In genomic region chr12:93634416-93634815, GRCh38 we compare ENCODE assay signal across 2 cellular contexts.
TF ChIP-seq lines count a peak whose summit lies in the region.

No MANE protein-coding gene starts in this region.

TF ChIP-seq in HEK293, 187 proteins besides CTCF, POLR2A, EP300 and RAD21:
- TF ChIP-seq, protein P1, sequence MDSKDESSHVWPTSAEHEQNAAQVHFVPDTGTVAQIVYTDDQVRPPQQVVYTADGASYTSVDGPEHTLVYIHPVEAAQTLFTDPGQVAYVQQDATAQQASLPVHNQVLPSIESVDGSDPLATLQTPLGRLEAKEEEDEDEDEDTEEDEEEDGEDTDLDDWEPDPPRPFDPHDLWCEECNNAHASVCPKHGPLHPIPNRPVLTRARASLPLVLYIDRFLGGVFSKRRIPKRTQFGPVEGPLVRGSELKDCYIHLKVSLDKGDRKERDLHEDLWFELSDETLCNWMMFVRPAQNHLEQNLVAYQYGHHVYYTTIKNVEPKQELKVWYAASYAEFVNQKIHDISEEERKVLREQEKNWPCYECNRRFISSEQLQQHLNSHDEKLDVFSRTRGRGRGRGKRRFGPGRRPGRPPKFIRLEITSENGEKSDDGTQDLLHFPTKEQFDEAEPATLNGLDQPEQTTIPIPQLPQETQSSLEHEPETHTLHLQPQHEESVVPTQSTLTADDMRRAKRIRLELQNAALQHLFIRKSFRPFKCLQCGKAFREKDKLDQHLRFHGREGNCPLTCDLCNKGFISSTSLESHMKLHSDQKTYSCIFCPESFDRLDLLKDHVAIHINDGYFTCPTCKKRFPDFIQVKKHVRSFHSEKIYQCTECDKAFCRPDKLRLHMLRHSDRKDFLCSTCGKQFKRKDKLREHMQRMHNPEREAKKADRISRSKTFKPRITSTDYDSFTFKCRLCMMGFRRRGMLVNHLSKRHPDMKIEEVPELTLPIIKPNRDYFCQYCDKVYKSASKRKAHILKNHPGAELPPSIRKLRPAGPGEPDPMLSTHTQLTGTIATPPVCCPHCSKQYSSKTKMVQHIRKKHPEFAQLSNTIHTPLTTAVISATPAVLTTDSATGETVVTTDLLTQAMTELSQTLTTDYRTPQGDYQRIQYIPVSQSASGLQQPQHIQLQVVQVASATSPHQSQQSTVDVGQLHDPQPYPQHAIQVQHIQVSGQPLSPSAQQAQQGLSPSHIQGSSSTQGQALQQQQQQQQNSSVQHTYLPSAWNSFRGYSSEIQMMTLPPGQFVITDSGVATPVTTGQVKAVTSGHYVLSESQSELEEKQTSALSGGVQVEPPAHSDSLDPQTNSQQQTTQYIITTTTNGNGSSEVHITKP (tag by site-specific recombination; IDR thresholded peaks at IDR 0.05) = no peak
- TF ChIP-seq SCRT2 (tag by site-specific recombination; IDR thresholded peaks at IDR 0.05) (0 out of 2 replicates have a peak, but pooled peaks have one; percentile 21), ZBTB6 (tag by site-specific recombination; IDR thresholded peaks at IDR 0.05) (no peak)

TF ChIP-seq in K562, 482 proteins besides CTCF, POLR2A, EP300 and RAD21 (continued from another document):
- TF ChIP-seq TFAP4 (CRISPR knock-in tag; IDR thresholded peaks at IDR 0.05; ENCODE audit: borderline replicate concordance) (no peak), NFIX (CRISPR knock-in tag; IDR thresholded peaks at IDR 0.05; ENCODE audit: low read depth) (no peak), SREBF1 (IDR thresholded peaks at IDR 0.05; ENCODE audit: borderline replicate concordance, low read depth, low read length) (no peak), KLF13 (tag; IDR thresholded peaks at IDR 0.05; ENCODE audit: borderline replicate concordance, low read depth) (no peak), JUN (IDR thresholded peaks at IDR 0.05; ENCODE audit: borderline replicate concordance, low read depth, low read length) (no peak), JUN (CRISPR knock-in tag; IDR thresholded peaks at IDR 0.05; ENCODE audit: borderline replicate concordance) (no peak), PTBP1 (IDR thresholded peaks at IDR 0.05; ENCODE audit: low read depth, low read length) (no peak), SMARCC2 (IDR thresholded peaks at IDR 0.05; ENCODE audit: low read depth) (no peak)
- TF ChIP-seq, protein P2, sequence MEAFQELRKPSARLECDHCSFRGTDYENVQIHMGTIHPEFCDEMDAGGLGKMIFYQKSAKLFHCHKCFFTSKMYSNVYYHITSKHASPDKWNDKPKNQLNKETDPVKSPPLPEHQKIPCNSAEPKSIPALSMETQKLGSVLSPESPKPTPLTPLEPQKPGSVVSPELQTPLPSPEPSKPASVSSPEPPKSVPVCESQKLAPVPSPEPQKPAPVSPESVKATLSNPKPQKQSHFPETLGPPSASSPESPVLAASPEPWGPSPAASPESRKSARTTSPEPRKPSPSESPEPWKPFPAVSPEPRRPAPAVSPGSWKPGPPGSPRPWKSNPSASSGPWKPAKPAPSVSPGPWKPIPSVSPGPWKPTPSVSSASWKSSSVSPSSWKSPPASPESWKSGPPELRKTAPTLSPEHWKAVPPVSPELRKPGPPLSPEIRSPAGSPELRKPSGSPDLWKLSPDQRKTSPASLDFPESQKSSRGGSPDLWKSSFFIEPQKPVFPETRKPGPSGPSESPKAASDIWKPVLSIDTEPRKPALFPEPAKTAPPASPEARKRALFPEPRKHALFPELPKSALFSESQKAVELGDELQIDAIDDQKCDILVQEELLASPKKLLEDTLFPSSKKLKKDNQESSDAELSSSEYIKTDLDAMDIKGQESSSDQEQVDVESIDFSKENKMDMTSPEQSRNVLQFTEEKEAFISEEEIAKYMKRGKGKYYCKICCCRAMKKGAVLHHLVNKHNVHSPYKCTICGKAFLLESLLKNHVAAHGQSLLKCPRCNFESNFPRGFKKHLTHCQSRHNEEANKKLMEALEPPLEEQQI (IDR thresholded peaks at IDR 0.05) = no peak
